ENCODE assay signal across 19 cellular contexts in genomic region chr2:222806606-222807036, GRCh38. TPM values are rescaled to one million over a fixed set of nuclear protein-coding genes. Genes with fewer than 3 reads are reported as not detected.
A peak's percentile ranks its signal among the peaks of the same experiment; 100 is the strongest.
DNase-seq lines count a peak whose midpoint lies in the region; ATAC-seq, FAIRE-seq and TF ChIP-seq lines count a peak whose summit lies in the region.
"Had no signal": no experiment of that assay in that cellular context is flagged by ENCODE, and none has a peak within 500 bp of the region (broad histone marks: within the 10 kb centered on the region; RNA-seq: fewer than 3 reads in every experiment).

No MANE protein-coding gene starts in this region.

- H3K4me1 Mint-ChIP-seq in MCF 10A (ENCODE audit: insufficient read depth, unreplicated experiment) (peaks cover 11% of the 10 kb centered on the region), osteocyte (ENCODE audit: unreplicated experiment) (no peaks in the 10 kb centered on the region)

- H4K20me1 ChIP-seq in HepG2 (ENCODE audit: insufficient read depth, low read length) (no peaks in the 10 kb centered on the region), smooth muscle cell (ENCODE audit: low read depth) (no peaks in the 10 kb centered on the region)
- H4K20me1 ChIP-seq: BLaER1 had no signal

- DNase-seq in MCF 10A (ENCODE audit: unreplicated experiment) (no peak), breast epithelium (ENCODE audit: low spot score in 2 of 2) (no peak), body of pancreas (no peak), HepG2 (ENCODE audit: low spot score) (peak; percentile 24), smooth muscle cell (lab: John Stamatoyannopoulos, UW; ENCODE audit: unreplicated experiment) (no peak), iPS-NIHi7 (ENCODE audit: extremely low spot score) (no peak), thyroid gland (no peak), osteocyte (ENCODE audit: extremely low spot score, unreplicated experiment) (no peak)
- DNase-seq: activated CD8-positive, alpha-beta T cell treated with anti-CD3 and anti-CD28 coated beads for 36 hours; effector CD4-positive, alpha-beta T cell; HFFc6; MG63; mucosa of descending colon; NCI-H187; NCI-H2227 treated with DMSO at 0.1 percent for 48 hours; T-helper 9 cell had no signal

- peak; percentile 54 for ATAC-seq in body of pancreas
- ATAC-seq in HepG2, result peak; percentile 46
- ATAC-seq: A549, mucosa of descending colon, SK-N-SH treated with all-trans-retinoic acid at 6 μM for 48 hours had no signal

- POLR2A ChIA-PET in MCF 10A (lab: Yijun Ruan, JAX), result interaction anchor here (0.8 to 5.2 kb wide), 14 partner anchors 12 to 55 kb away, joined by 3 to 98 read pairs (median 5); partner anchors contain the start of gene ACSL3
- POLR2A ChIA-PET in HepG2 (lab: Yijun Ruan, JAX), result interaction anchor here (0.8 to 4.6 kb wide), 17 partner anchors 10 to 99 kb away, joined by 3 to 126 read pairs (median 7); partner anchors contain the start of gene ACSL3

- H3K27me3 ChIP-seq in breast epithelium, result no peaks in the 10 kb centered on the region
- no peaks in the 10 kb centered on the region for H3K27me3 ChIP-seq in body of pancreas
- no peaks in the 10 kb centered on the region for H3K27me3 ChIP-seq in HepG2 (ENCODE audit: control insufficient read depth in 1 of 2, insufficient read depth in 2 of 2, low read length in 2 of 2)
- H3K27me3 ChIP-seq in smooth muscle cell (ENCODE audit: low read depth), result no peaks in the 10 kb centered on the region
- H3K27me3 ChIP-seq in thyroid gland, result no peaks in the 10 kb centered on the region
- H3K27me3 ChIP-seq: BLaER1, MG63 had no signal

- H3K9ac ChIP-seq in HepG2 (ENCODE audit: insufficient read depth, low read depth, low read length), result peak overlapping the region; percentile 74
- H3K9ac ChIP-seq in smooth muscle cell (ENCODE audit: low read depth), result peak overlapping the region; percentile 77
- H3K9ac ChIP-seq: BLaER1 had no signal

- in situ Hi-C loops in HepG2 (cut with HindIII; ENCODE audit: extremely low pct_ligation_motif_present, low pct_unique_long_range_greater_than_20kb), result no loop called here

- peak in 1 of 2 experiments; percentile 27; a peak in 1 of 4 replicates for TF ChIP-seq EP300 in HepG2 (IDR thresholded peaks at IDR 0.05; ENCODE audit: low read depth in 2 of 2, low read length in 2 of 2)
- TF ChIP-seq EP300 in HepG2 (CRISPR knock-in tag; IDR thresholded peaks at IDR 0.05; ENCODE audit: borderline replicate concordance), result 0 out of 2 replicates have a peak, but pooled peaks have one; percentile 21

- no peaks in the 10 kb centered on the region for H3F3A ChIP-seq in smooth muscle cell (ENCODE audit: low read depth)

- H3K27me3 Mint-ChIP-seq in MCF 10A (ENCODE audit: insufficient read depth, unreplicated experiment) (no peaks in the 10 kb centered on the region), osteocyte (ENCODE audit: unreplicated experiment) (no peaks in the 10 kb centered on the region)

- H3K36me3 Mint-ChIP-seq in MCF 10A (ENCODE audit: insufficient read depth, unreplicated experiment) (no peaks in the 10 kb centered on the region), osteocyte (ENCODE audit: unreplicated experiment) (no peaks in the 10 kb centered on the region)

- no peak for TF ChIP-seq POLR2A in breast epithelium (IDR thresholded peaks at IDR 0.05)
- TF ChIP-seq POLR2A in body of pancreas (IDR thresholded peaks at IDR 0.05), result no peak
- TF ChIP-seq POLR2A in HepG2 (IDR thresholded peaks at IDR 0.05; ENCODE audit: insufficient read depth in 1 of 2, low read depth in 2 of 2, low read length in 2 of 2), result no peak
- TF ChIP-seq POLR2A in thyroid gland (IDR thresholded peaks at IDR 0.05), result no peak

- H3K9me3 Mint-ChIP-seq in MCF 10A (ENCODE audit: unreplicated experiment), result no peaks in the 10 kb centered on the region
- no peaks in the 10 kb centered on the region for H3K9me3 Mint-ChIP-seq in osteocyte (ENCODE audit: unreplicated experiment)
- H3K9me3 Mint-ChIP-seq: activated CD8-positive, alpha-beta T cell treated with anti-CD3 and anti-CD28 coated beads for 36 hours; HFFc6 had no signal

- H3K4me3 Mint-ChIP-seq in MCF 10A (ENCODE audit: unreplicated experiment) (no peak overlapping the region), osteocyte (ENCODE audit: unreplicated experiment) (no peak overlapping the region)
- H3K4me3 Mint-ChIP-seq: activated CD8-positive, alpha-beta T cell treated with anti-CD3 and anti-CD28 coated beads for 36 hours; HFFc6 had no signal

- FAIRE-seq in HepG2 (lab: Jason Lieb, UNC), result no peak
- FAIRE-seq: A549 had no signal

- no peaks in the 10 kb centered on the region for H3K4me1 ChIP-seq in breast epithelium
- H3K4me1 ChIP-seq in body of pancreas, result peaks cover 24% of the 10 kb centered on the region
- H3K4me1 ChIP-seq in HepG2 (ENCODE audit: insufficient read depth, low read length), result peaks cover 49% of the 10 kb centered on the region
- H3K4me1 ChIP-seq in smooth muscle cell (ENCODE audit: low read depth), result peaks cover 12% of the 10 kb centered on the region
- H3K4me1 ChIP-seq in thyroid gland, result peaks cover 0 to under 1% of the 10 kb centered on the region in 2 donors
- H3K4me1 ChIP-seq: A549, BLaER1 had no signal

- BruUV-seq in MCF 10A (replicated peaks; lab: Mats Ljungman, UMichigan) (TSS peak; percentile 96), HepG2 (replicated peaks; lab: Mats Ljungman, UMichigan) (no TSS peak)

- H3K27ac ChIP-seq in breast epithelium (peak overlapping the region in 1 of 2 donors; percentile 12), body of pancreas (peak overlapping the region in 3 of 4 donors; percentile 22 to 67 (median 41)), HepG2 (ENCODE audit: extremely low read length, insufficient read depth, low read length) (peak overlapping the region; percentile 81), smooth muscle cell (ENCODE audit: low read depth) (peak overlapping the region; percentile 84), thyroid gland (no peak overlapping the region)
- H3K27ac ChIP-seq: BLaER1 had no signal

- TF ChIP-seq RAD21 in HepG2 (CRISPR knock-in tag; IDR thresholded peaks at IDR 0.05), result no peak

- 9 to 23% methylated on average over 3 of the region's 3 CpGs for WGBS in body of pancreas, 2 donors
- 11% methylated on average over 3 of the region's 3 CpGs for WGBS in HepG2 (ENCODE audit: low lambda C conversion rate)
- 39% methylated on average over 3 of the region's 3 CpGs for WGBS in smooth muscle cell (ENCODE audit: low lambda C conversion rate)
- WGBS in thyroid gland, 2 donors, result 40 to 52% methylated on average over 3 of the region's 3 CpGs

- TF ChIP-seq CTCF in MCF 10A (IDR thresholded peaks at IDR 0.05; ENCODE audit: unreplicated experiment) (no peak), breast epithelium (IDR thresholded peaks at IDR 0.05) (no peak), body of pancreas (IDR thresholded peaks at IDR 0.05) (no peak), HepG2 (CRISPR knock-in tag; IDR thresholded peaks at IDR 0.05) (no peak), smooth muscle cell (IDR thresholded peaks at IDR 0.05; ENCODE audit: borderline replicate concordance, insufficient read depth, poor library complexity, severe bottlenecking) (no peak), thyroid gland (IDR thresholded peaks at IDR 0.05) (no peak), osteocyte (IDR thresholded peaks at IDR 0.05) (no peak)

- H2AFZ ChIP-seq in HepG2 (ENCODE audit: low read length) (peak overlapping the region; percentile 70), smooth muscle cell (ENCODE audit: low read depth) (peak overlapping the region; percentile 74)

- H3K9me3 ChIP-seq in breast epithelium (no peaks in the 10 kb centered on the region), body of pancreas (no peaks in the 10 kb centered on the region), HepG2 (ENCODE audit: low read length) (no peaks in the 10 kb centered on the region), smooth muscle cell (replicated peaks; ENCODE audit: low read depth) (no peaks in the 10 kb centered on the region), thyroid gland (no peaks in the 10 kb centered on the region)
- H3K9me3 ChIP-seq: A549, BLaER1, MG63, mucosa of descending colon had no signal

- H3K36me3 ChIP-seq in breast epithelium (no peaks in the 10 kb centered on the region), body of pancreas (replicated peaks in 1 of 2; ENCODE audit: insufficient read depth in 1 of 2, low read depth in 2 of 2) (no peaks in the 10 kb centered on the region), HepG2 (replicated peaks in 1 of 2; ENCODE audit: control insufficient read depth in 1 of 2, insufficient read depth in 2 of 2, low read length in 2 of 2) (no peaks in the 10 kb centered on the region), smooth muscle cell (ENCODE audit: low read depth) (no peaks in the 10 kb centered on the region), thyroid gland (no peaks in the 10 kb centered on the region)
- H3K36me3 ChIP-seq: BLaER1, MG63 had no signal

- H3K27ac Mint-ChIP-seq in MCF 10A (ENCODE audit: low read depth, unreplicated experiment), result peak overlapping the region; percentile 96
- no peak overlapping the region for H3K27ac Mint-ChIP-seq in osteocyte (ENCODE audit: unreplicated experiment)
- H3K27ac Mint-ChIP-seq: activated CD8-positive, alpha-beta T cell treated with anti-CD3 and anti-CD28 coated beads for 36 hours; HFFc6 had no signal

- H3K4me3 ChIP-seq in breast epithelium (no peak overlapping the region), body of pancreas (no peak overlapping the region), HepG2 (replicated peaks in 1 of 3; ENCODE audit: insufficient read depth in 1 of 3, low read depth in 2 of 3, low read length in 3 of 3) (peak overlapping the region in 2 of 3 experiments; percentile 6 to 29; a peak in 2 of 6 replicates), smooth muscle cell (no peak overlapping the region), thyroid gland (replicated peaks in 1 of 3) (no peak overlapping the region)
- H3K4me3 ChIP-seq: A549, BLaER1, MG63, mucosa of descending colon had no signal

- H3K79me2 ChIP-seq in HepG2 (ENCODE audit: insufficient read depth, low read length) (no peaks in the 10 kb centered on the region), smooth muscle cell (ENCODE audit: low read depth) (no peaks in the 10 kb centered on the region)

- H3K4me2 ChIP-seq in HepG2 (ENCODE audit: low read depth, low read length) (peak overlapping the region; percentile 90), smooth muscle cell (peak overlapping the region; percentile 74)
- H3K4me2 ChIP-seq: A549, BLaER1 had no signal

- intact Hi-C loops in MCF 10A (cut with micrococcal nuclease) (loop anchor here (5.0 kb wide), 1 partner anchor 36 kb away; no protein-coding TSS in a partner anchor), breast epithelium (cut with DNase I; ENCODE audit: low total_unique reads) (no loop called here), body of pancreas (cut with DNase I) (no loop called here), HepG2 (cut with micrococcal nuclease; ENCODE audit: unreplicated experiment) (loop anchor here (1.0 to 2.0 kb wide), 2 partner anchors 9 to 54 kb away; partner anchors contain the start of gene ACSL3), thyroid gland (cut with DNase I) (loop anchor here (10.0 kb wide), 1 partner anchor 48 kb away; no protein-coding TSS in a partner anchor)

- CTCF ChIA-PET in MCF 10A (lab: Yijun Ruan, JAX), result interaction anchor here (0.8 to 1.7 kb wide), 4 partner anchors 30 to 98 kb away, joined by 3 to 7 read pairs (median 4); no protein-coding TSS in a partner anchor
- CTCF ChIA-PET in HepG2 (lab: Yijun Ruan, JAX; ENCODE audit: low intra/inter-chr PET ratio, low total read pairs), result interaction anchor here (1.0 kb wide), 1 partner anchor 10 kb away, joined by 3 read pairs; no protein-coding TSS in a partner anchor

RNA-seq across cellular contexts. Expression of gene ACSL3, which starts 54.2 kb away (rescaled TPM):
- total RNA-seq in MCF 10A (2022) (183 and 203 TPM in 2 replicates), breast epithelium (100 to 1,000 TPM in 1 of 3 donors, 10 to 100 TPM in 2; 50.9 to 115 (median 74.4) TPM), body of pancreas (10 to 100 TPM; 24.6 to 60.0 TPM), HepG2 (2016; rRNA removed; fragmentation: Illumina TruSeq; extraction: Trizol) (168 and 305 TPM in 2 replicates), smooth muscle cell (178 and 183 TPM in 2 replicates), thyroid gland (10 to 100 TPM; 62.0 to 85.8 (median 76.6) TPM), osteocyte (129 and 131 TPM in 2 replicates)
- 76.3 and 94.9 TPM in 2 replicates for total RNA-seq in HepG2 (2016; cell fraction: cytosol; rRNA removed; fragmentation: Illumina TruSeq; extraction: Trizol; ENCODE audit: low read depth)
- total RNA-seq in HepG2 (2016; cell fraction: insoluble cytoplasmic fraction; rRNA removed; fragmentation: Illumina TruSeq; extraction: Trizol), result 169 and 295 TPM in 2 replicates
- total RNA-seq in HepG2 (2016; cell fraction: membrane; rRNA removed; fragmentation: Illumina TruSeq; extraction: Trizol), result 55.2 and 64.8 TPM in 2 replicates
- total RNA-seq in HepG2 (2016; cell fraction: nucleus; rRNA removed; fragmentation: Illumina TruSeq; extraction: Trizol), result 307 and 341 TPM in 2 replicates
- polyA plus RNA-seq in HepG2 (2011; rRNA removed) (365 and 432 TPM in 2 replicates), smooth muscle cell (111 TPM in 2 replicates)
- 235 and 319 TPM in 2 replicates for polyA plus RNA-seq in HepG2 (2011; cell fraction: cytosol; rRNA removed)
- polyA plus RNA-seq in HepG2 (2011; cell fraction: nucleus; rRNA removed), result 101 and 136 TPM in 2 replicates
- polyA plus RNA-seq in HepG2 (2012), result 299 and 342 TPM in 2 replicates
- 9.3 and 12.3 TPM in 2 replicates for polyA plus RNA-seq in HepG2 (2016; cell fraction: cytosol; fragmentation: Illumina TruSeq; extraction: Trizol; ENCODE audit: low read depth)
- polyA plus RNA-seq in HepG2 (2016; cell fraction: insoluble cytoplasmic fraction; fragmentation: Illumina TruSeq; extraction: Trizol; ENCODE audit: low read depth), result 107 and 108 TPM in 2 replicates
- polyA plus RNA-seq in HepG2 (2016; cell fraction: membrane; fragmentation: Illumina TruSeq; extraction: Trizol; ENCODE audit: low read depth), result 14.4 and 18.9 TPM in 2 replicates
- 272 TPM in 2 replicates for polyA plus RNA-seq in HepG2 (2016; cell fraction: nucleus; fragmentation: Illumina TruSeq; extraction: Trizol; ENCODE audit: insufficient read depth, low read depth)
- 80.5 and 445 TPM in 2 replicates for polyA minus RNA-seq in HepG2 (2011; rRNA and poly(A)+ RNA removed; ENCODE audit: low replicate concordance)
- 370 and 593 TPM in 2 replicates for polyA minus RNA-seq in HepG2 (2011; cell fraction: cytosol; rRNA and poly(A)+ RNA removed)
- polyA minus RNA-seq in HepG2 (2011; cell fraction: nucleus; rRNA and poly(A)+ RNA removed), result 667 and 745 TPM in 2 replicates

Comparison
In these comparisons a context has a peak if more than half of its experiments do, and no peak if none do; other contexts are left out.
1. intact Hi-C loops: an anchor here in MCF 10A (5.0 kb wide), HepG2 (1.0 to 2.0 kb wide) and thyroid gland (10.0 kb wide); none called in breast epithelium and body of pancreas.
2. H3K27ac ChIP-seq: peak in body of pancreas (3 of 4), HepG2 (single experiment) and smooth muscle cell (single experiment); none in thyroid gland (0 of 3).
3. H3K4me3 ChIP-seq: peak in HepG2 (2 of 3); none in breast epithelium (0 of 3), body of pancreas (0 of 2), smooth muscle cell (single experiment) and thyroid gland (0 of 3).